ENCODE assay signal across 19 cellular contexts in the genomic region with DNA sequence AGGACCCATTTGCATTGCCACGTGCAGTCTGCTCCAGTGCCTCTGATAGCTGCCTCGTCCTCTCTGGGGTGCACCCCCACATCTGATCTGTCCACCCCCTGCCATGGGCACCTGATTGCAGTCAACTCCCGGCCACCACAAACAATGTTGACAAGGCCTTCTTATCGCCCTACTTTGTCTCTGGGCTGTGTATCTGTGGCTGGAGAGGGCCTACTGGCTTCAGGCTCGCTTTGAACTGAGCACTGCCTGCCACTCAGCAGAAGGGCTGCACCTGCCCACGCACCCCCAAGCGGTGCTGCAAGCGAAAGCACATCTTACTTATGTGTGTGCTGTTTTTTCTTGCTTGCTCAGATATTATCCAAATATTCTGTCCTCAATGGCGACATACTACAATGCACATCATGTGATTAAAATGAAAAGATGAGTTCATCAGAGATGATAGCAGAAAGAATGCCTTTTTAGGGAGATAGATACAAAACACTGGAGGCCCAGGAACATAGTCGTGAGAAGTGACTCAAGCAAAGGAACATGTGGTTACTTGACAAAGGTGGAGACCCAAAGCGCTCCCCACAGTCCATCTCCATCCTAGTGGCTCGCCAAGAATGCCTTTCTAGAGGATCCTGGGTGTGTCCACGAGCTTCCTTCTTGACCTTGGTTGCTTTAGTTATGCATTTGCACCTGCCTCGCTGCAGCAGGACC. TPM values are rescaled to one million over a fixed set of nuclear protein-coding genes. Genes with fewer than 3 reads are reported as not detected.
DNase-seq lines count a peak whose midpoint lies in the region; ATAC-seq lines count a peak whose summit lies in the region.
"Had no signal": no experiment of that assay in that cellular context is flagged by ENCODE, and none has a peak within 500 bp of the region (broad histone marks: within the 10 kb centered on the region; RNA-seq: fewer than 3 reads in every experiment).

No MANE protein-coding gene starts in this region.

- no peaks in the 10 kb centered on the region for H3K36me3 ChIP-seq in KOPT-K1 (ENCODE audit: insufficient read depth, low read length)

- H3K27ac Mint-ChIP-seq in activated CD8-positive, alpha-beta memory T cell treated with anti-CD3 and anti-CD28 coated beads, Interleukin-2, amount 10 ng/mL, durations not matched to agents 7 days and 5 days, result no peak overlapping the region
- H3K27ac Mint-ChIP-seq: dendritic cell treated with granulocyte-macrophage colony-stimulating factor and Interleukin-4, amounts not matched to agents 40 ng/mL and 50 ng/mL, for 4 days; HFFc6; memory B cell had no signal

- H3K4me3 Mint-ChIP-seq in activated CD8-positive, alpha-beta memory T cell treated with anti-CD3 and anti-CD28 coated beads, Interleukin-2, amount 10 ng/mL, durations not matched to agents 7 days and 5 days, result no peak overlapping the region
- H3K4me3 Mint-ChIP-seq: dendritic cell treated with granulocyte-macrophage colony-stimulating factor and Interleukin-4, amounts not matched to agents 40 ng/mL and 50 ng/mL, for 4 days; HFFc6; memory B cell had no signal

- no peaks in the 10 kb centered on the region for H3K9me3 ChIP-seq in KOPT-K1 (ENCODE audit: insufficient read depth, low read length, poor library complexity, severe bottlenecking)

- H3K27me3 Mint-ChIP-seq in activated CD8-positive, alpha-beta memory T cell treated with anti-CD3 and anti-CD28 coated beads, Interleukin-2, amount 10 ng/mL, durations not matched to agents 7 days and 5 days, result no peaks in the 10 kb centered on the region
- H3K27me3 Mint-ChIP-seq: dendritic cell treated with granulocyte-macrophage colony-stimulating factor and Interleukin-4, amounts not matched to agents 40 ng/mL and 50 ng/mL, for 4 days had no signal

- no peak for ATAC-seq in activated CD8-positive, alpha-beta memory T cell treated with anti-CD3 and anti-CD28 coated beads, Interleukin-2, amount 10 ng/mL, durations not matched to agents 7 days and 5 days
- ATAC-seq in HG02840 (IDR thresholded peaks at IDR 0.05; ENCODE audit: low FRiP score, unreplicated experiment) (no peak), HG02798 (IDR thresholded peaks at IDR 0.05; ENCODE audit: poor library complexity, unreplicated experiment) (no peak)
- ATAC-seq: left cardiac atrium had no signal

- peaks cover 5% of the 10 kb centered on the region for H3K4me1 Mint-ChIP-seq in activated CD8-positive, alpha-beta memory T cell treated with anti-CD3 and anti-CD28 coated beads, Interleukin-2, amount 10 ng/mL, durations not matched to agents 7 days and 5 days
- H3K4me1 Mint-ChIP-seq: memory B cell had no signal

- peak; percentile 58 for DNase-seq in activated CD8-positive, alpha-beta memory T cell treated with anti-CD3 and anti-CD28 coated beads for 24 hours
- no peak for DNase-seq in activated CD8-positive, alpha-beta memory T cell treated with anti-CD3 and anti-CD28 coated beads, Interleukin-2, amount 10 ng/mL, durations not matched to agents 7 days and 5 days
- DNase-seq in activated naive CD4-positive, alpha-beta T cell treated with anti-CD3 and anti-CD28 coated beads, Interleukin-2, amount 50 U/mL, for 16 hours, result peak; percentile 36
- DNase-seq in stimulated activated CD4-positive, alpha-beta T cell treated with anti-CD3 and anti-CD28 coated beads, Interleukin-15, amount 100 ng/mL, for 24 hours, result peak; percentile 54
- no peak for DNase-seq in SKM-1 treated with dmso at 0.1 percent for 144 hours (lab: John Stamatoyannopoulos, UW; ENCODE audit: unreplicated experiment)
- DNase-seq: amniotic stem cell, GM23248, HFFc6, Kasumi-1, left cardiac atrium, NCI-H1694, NCI-H748 treated with DMSO at 0.1 percent for 48 hours, substantia nigra had no signal

- no peaks in the 10 kb centered on the region for H3K9me3 Mint-ChIP-seq in activated CD8-positive, alpha-beta memory T cell treated with anti-CD3 and anti-CD28 coated beads, Interleukin-2, amount 10 ng/mL, durations not matched to agents 7 days and 5 days (ENCODE audit: low read depth)
- H3K9me3 Mint-ChIP-seq: dendritic cell treated with granulocyte-macrophage colony-stimulating factor and Interleukin-4, amounts not matched to agents 40 ng/mL and 50 ng/mL, for 4 days; HFFc6; memory B cell had no signal

- peak overlapping the region; percentile 37 for H3K27ac ChIP-seq in KOPT-K1 (ENCODE audit: low read depth, low read length, poor library complexity, severe bottlenecking)
- H3K27ac ChIP-seq: C4-2B, GM23248 had no signal

- no peaks in the 10 kb centered on the region for H3K36me3 Mint-ChIP-seq in activated CD8-positive, alpha-beta memory T cell treated with anti-CD3 and anti-CD28 coated beads, Interleukin-2, amount 10 ng/mL, durations not matched to agents 7 days and 5 days
- H3K36me3 Mint-ChIP-seq: memory B cell had no signal

- CTCF ChIA-PET in activated CD8-positive, alpha-beta memory T cell treated with anti-CD3 and anti-CD28 coated beads, Interleukin-2, amount 10 ng/mL, durations not matched to agents 7 days and 5 days (lab: Charles Lee), result no interaction called here

RNA-seq across cellular contexts. Expression of a gene that starts 28.8 kb away (rescaled TPM):
- under 1 TPM; 0.26 to 0.63 TPM for total RNA-seq in activated CD8-positive, alpha-beta memory T cell treated with anti-CD3 and anti-CD28 coated beads, Interleukin-2, amount 10 ng/mL, durations not matched to agents 7 days and 5 days

Comparison
In these comparisons a context has a peak if more than half of its experiments do, and no peak if none do; other contexts are left out.
1. DNase-seq: peak in activated CD8-positive, alpha-beta memory T cell treated with anti-CD3 and anti-CD28 coated beads for 24 hours (single experiment), activated naive CD4-positive, alpha-beta T cell treated with anti-CD3 and anti-CD28 coated beads, Interleukin-2, amount 50 U/mL, for 16 hours (single experiment) and stimulated activated CD4-positive, alpha-beta T cell treated with anti-CD3 and anti-CD28 coated beads, Interleukin-15, amount 100 ng/mL, for 24 hours (single experiment); none in activated CD8-positive, alpha-beta memory T cell treated with anti-CD3 and anti-CD28 coated beads, Interleukin-2, amount 10 ng/mL, durations not matched to agents 7 days and 5 days (single experiment) and SKM-1 treated with dmso at 0.1 percent for 144 hours (single experiment).